In genomic region chr6:143513410-143513809, GRCh38 we compare ENCODE assay signal across 1 cellular context.
TF ChIP-seq lines count a peak whose summit lies in the region.

No MANE protein-coding gene starts in this region.

TF ChIP-seq in HEK293, 187 proteins besides CTCF, POLR2A, EP300 and RAD21 (continued from another document):
- TF ChIP-seq ZNF266 (tag by site-specific recombination; IDR thresholded peaks at IDR 0.05; ENCODE audit: low read depth) (no peak), ZBTB44 (tag by site-specific recombination; IDR thresholded peaks at IDR 0.05) (0 out of 2 replicates have a peak, but pooled peaks have one; percentile 12), GLIS1 (tag by site-specific recombination; IDR thresholded peaks at IDR 0.05) (peak; percentile 50; the same call in 1 of the 2 replicates), ZNF561 (tag by site-specific recombination; IDR thresholded peaks at IDR 0.05; ENCODE audit: borderline replicate concordance) (0 out of 2 replicates have a peak, but pooled peaks have one; percentile 39), SP7 (tag by site-specific recombination; IDR thresholded peaks at IDR 0.05) (peak; percentile 45; the same call in 1 of the 2 replicates)
- TF ChIP-seq, protein P1, sequence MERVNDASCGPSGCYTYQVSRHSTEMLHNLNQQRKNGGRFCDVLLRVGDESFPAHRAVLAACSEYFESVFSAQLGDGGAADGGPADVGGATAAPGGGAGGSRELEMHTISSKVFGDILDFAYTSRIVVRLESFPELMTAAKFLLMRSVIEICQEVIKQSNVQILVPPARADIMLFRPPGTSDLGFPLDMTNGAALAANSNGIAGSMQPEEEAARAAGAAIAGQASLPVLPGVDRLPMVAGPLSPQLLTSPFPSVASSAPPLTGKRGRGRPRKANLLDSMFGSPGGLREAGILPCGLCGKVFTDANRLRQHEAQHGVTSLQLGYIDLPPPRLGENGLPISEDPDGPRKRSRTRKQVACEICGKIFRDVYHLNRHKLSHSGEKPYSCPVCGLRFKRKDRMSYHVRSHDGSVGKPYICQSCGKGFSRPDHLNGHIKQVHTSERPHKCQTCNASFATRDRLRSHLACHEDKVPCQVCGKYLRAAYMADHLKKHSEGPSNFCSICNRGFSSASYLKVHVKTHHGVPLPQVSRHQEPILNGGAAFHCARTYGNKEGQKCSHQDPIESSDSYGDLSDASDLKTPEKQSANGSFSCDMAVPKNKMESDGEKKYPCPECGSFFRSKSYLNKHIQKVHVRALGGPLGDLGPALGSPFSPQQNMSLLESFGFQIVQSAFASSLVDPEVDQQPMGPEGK (tag by site-specific recombination; IDR thresholded peaks at IDR 0.05), result peak; percentile 63; the same call in 1 of the 2 replicates
